Comparison of ENCODE assay signal across 8 cellular contexts in the genomic region with DNA sequence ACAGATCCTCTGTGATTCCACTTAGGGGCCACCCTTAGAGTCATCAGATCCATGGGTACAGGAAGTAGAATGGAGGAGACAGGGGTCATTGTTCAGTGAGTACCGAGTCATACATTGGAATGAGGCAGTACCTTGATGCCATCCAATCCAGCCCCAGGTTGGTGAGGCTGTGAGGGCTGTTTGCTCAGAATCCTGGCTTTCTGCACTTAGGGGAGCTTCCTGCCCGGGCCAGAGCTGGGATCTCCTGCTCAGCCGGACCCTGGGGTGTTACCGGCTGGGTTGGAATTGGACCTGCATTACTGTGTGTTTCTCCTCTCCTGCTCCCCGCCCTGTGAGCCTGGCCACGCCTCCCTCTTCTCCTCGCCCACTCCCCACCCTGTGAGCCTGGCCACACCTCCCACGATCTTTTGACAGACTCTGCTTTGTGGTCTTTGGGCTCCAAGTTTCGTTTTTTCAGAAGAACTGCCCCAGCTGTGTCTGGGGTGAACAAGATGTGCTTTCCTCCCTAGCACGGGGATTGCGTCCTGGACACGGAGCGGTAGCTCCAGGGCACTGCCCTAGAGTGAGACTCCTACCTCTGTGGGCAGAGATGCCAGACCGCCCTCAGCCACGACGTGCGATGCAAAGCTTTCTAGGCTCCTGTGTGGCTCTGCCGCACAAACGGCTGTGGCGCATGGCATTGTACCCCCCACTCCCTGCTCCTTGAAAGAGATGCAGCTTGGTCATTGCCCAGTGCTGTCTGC. TPM values are rescaled to one million over a fixed set of nuclear protein-coding genes. Genes with fewer than 3 reads are reported as not detected.
DNase-seq lines count a peak whose midpoint lies in the region; ATAC-seq and TF ChIP-seq lines count a peak whose summit lies in the region.

No MANE protein-coding gene starts in this region.

- intact Hi-C loops in posterior vena cava (cut with DNase I): no loop called here

- DNase-seq in AG08396 (ENCODE audit: low spot score): peak; percentile 75
- peak; percentile 11 for DNase-seq in LHCN-M2 (ENCODE audit: low read depth)
- peak; percentile 66 for DNase-seq in activated T-cell treated with anti-CD3 and anti-CD28 coated beads, Interleukin-2, amount 50 U/mL, for 1 hour
- peak; percentile 35 to 57 for DNase-seq in stimulated activated CD4-positive, alpha-beta T cell treated with anti-CD3 and anti-CD28 coated beads, Interleukin-15, amount 100 ng/mL, for 1 hour (ENCODE audit: low read depth in 1 of 2, low spot score in 1 of 2)
- no peak for DNase-seq in G401 (ENCODE audit: low spot score)
- DNase-seq in posterior vena cava (ENCODE audit: low spot score): no peak

- no peaks in the 10 kb centered on the region for H3K27me3 ChIP-seq in gastroesophageal sphincter

- WGBS in gastroesophageal sphincter (ENCODE audit: low coverage in 1 of 2), 2 donors: 7 to 20% methylated on average over 3 to 5 of the region's 20 CpGs

- no peak for TF ChIP-seq CTCF in gastroesophageal sphincter (IDR thresholded peaks at IDR 0.05)

- TF ChIP-seq POLR2A in gastroesophageal sphincter (IDR thresholded peaks at IDR 0.05): no peak

- no peaks in the 10 kb centered on the region for H3K9me3 ChIP-seq in gastroesophageal sphincter

- TF ChIP-seq EP300 in gastroesophageal sphincter (IDR thresholded peaks at IDR 0.05): no peak

- in situ Hi-C loops in G401 (cut with HindIII; ENCODE audit: low sequenced_read_pairs): no loop called here

- H3K4me1 ChIP-seq in gastroesophageal sphincter: peaks cover 2 to 39% (median 19%) of the 10 kb centered on the region in 3 donors

- peaks cover 0 to 34% of the 10 kb centered on the region in 2 donors for H3K36me3 ChIP-seq in gastroesophageal sphincter

- peak overlapping the region; percentile 19 to 76 (median 58) for H3K27ac ChIP-seq in gastroesophageal sphincter

- peak; percentile 47 for ATAC-seq in GM21367 (IDR thresholded peaks at IDR 0.05; ENCODE audit: unreplicated experiment)
- ATAC-seq in gastroesophageal sphincter: peak; percentile 46

- H3K4me3 ChIP-seq in gastroesophageal sphincter: peak overlapping the region in 1 of 2 donors; percentile 0

RNA-seq across cellular contexts. Expression of a gene that starts 15.4 kb away (rescaled TPM):
- 11.7 and 12.6 TPM in 2 replicates for total RNA-seq in LHCN-M2 (2014; rRNA removed)
- polyA plus RNA-seq in LHCN-M2 (2012): 10.4 TPM
- total RNA-seq in gastroesophageal sphincter: 10 to 100 TPM in 2 of 4 donors, 1 to 10 TPM in 2; 3.8 to 17.1 (median 11.1) TPM
- 22.6 and 36.3 TPM in 2 replicates for total RNA-seq in G401 (2014; rRNA removed; shearing (Covaris generic))
- total RNA-seq in posterior vena cava: 10 to 100 TPM in 1 of 2 donors, 1 to 10 TPM in 1; 8.7 to 10.9 TPM

RNA-seq across cellular contexts. Expression of a gene that starts 35.6 kb away (rescaled TPM):
- total RNA-seq in LHCN-M2 (2014; rRNA removed) (335 and 349 TPM in 2 replicates), gastroesophageal sphincter (100 to 1,000 TPM; 283 to 353 (median 323) TPM), posterior vena cava (100 to 1,000 TPM; 178 to 191 TPM)
- polyA plus RNA-seq in LHCN-M2 (2012): 679 TPM
- 308 and 348 TPM in 2 replicates for total RNA-seq in G401 (2014; rRNA removed; shearing (Covaris generic))

RNA-seq across cellular contexts. Expression of a gene that starts 42.9 kb away (rescaled TPM):
- total RNA-seq in LHCN-M2 (2014; rRNA removed) (205 and 264 TPM in 2 replicates), gastroesophageal sphincter (100 to 1,000 TPM; 171 to 310 (median 236) TPM), posterior vena cava (100 to 1,000 TPM in 1 of 2 donors, 10 to 100 TPM in 1; 95.0 to 100 TPM)
- polyA plus RNA-seq in LHCN-M2 (2012): 98.1 TPM
- total RNA-seq in G401 (2014; rRNA removed; shearing (Covaris generic)): 118 and 124 TPM in 2 replicates

RNA-seq across cellular contexts. Expression of a gene that starts 43.4 kb away (rescaled TPM):
- total RNA-seq in LHCN-M2 (2014; rRNA removed): not detected in 2 replicates
- 0.17 TPM for polyA plus RNA-seq in LHCN-M2 (2012)
- total RNA-seq in gastroesophageal sphincter: not detected
- total RNA-seq in G401 (2014; rRNA removed; shearing (Covaris generic)): 0.92 TPM in 1 of 2 replicates, not detected in the other
- 1 to 10 TPM; 1.4 TPM for total RNA-seq in posterior vena cava

RNA-seq across cellular contexts. Expression of a gene that starts 49.5 kb away (rescaled TPM):
- total RNA-seq in LHCN-M2 (2014; rRNA removed) (3.8 and 7.2 TPM in 2 replicates), gastroesophageal sphincter (1 to 10 TPM; 1.0 to 2.2 (median 1.8) TPM), posterior vena cava (1 to 10 TPM; 1.5 to 2.4 TPM)
- polyA plus RNA-seq in LHCN-M2 (2012): 1.0 TPM
- 1.9 TPM in 2 replicates for total RNA-seq in G401 (2014; rRNA removed; shearing (Covaris generic))

Comparison
In these comparisons a context has a peak if more than half of its experiments do, and no peak if none do; other contexts are left out.
1. DNase-seq: peak in AG08396 (single experiment), LHCN-M2 (single experiment), activated T-cell treated with anti-CD3 and anti-CD28 coated beads, Interleukin-2, amount 50 U/mL, for 1 hour (single experiment) and stimulated activated CD4-positive, alpha-beta T cell treated with anti-CD3 and anti-CD28 coated beads, Interleukin-15, amount 100 ng/mL, for 1 hour (2 of 2); none in G401 (single experiment) and posterior vena cava (single experiment).